1 cellular context compared by ENCODE assay signal in genomic region chr6:96391776-96392175, GRCh38.
TF ChIP-seq lines count a peak whose summit lies in the region.

No MANE protein-coding gene starts in this region.

TF ChIP-seq in IMR-90, 13 proteins besides CTCF, POLR2A, EP300 and RAD21 (continued from another document):
- TF ChIP-seq NFE2L2 (IDR thresholded peaks at IDR 0.05; ENCODE audit: low read depth, low read length) (no peak), MAZ (IDR thresholded peaks at IDR 0.05; ENCODE audit: borderline replicate concordance, low read depth, low read length) (no peak), RFX5 (IDR thresholded peaks at IDR 0.05; ENCODE audit: low read depth, low read length) (no peak), FOS (IDR thresholded peaks at IDR 0.05; ENCODE audit: low read depth, low read length) (no peak), CEBPB (IDR thresholded peaks at IDR 0.05; ENCODE audit: low read depth, low read length) (no peak)
- TF ChIP-seq, protein P1, sequence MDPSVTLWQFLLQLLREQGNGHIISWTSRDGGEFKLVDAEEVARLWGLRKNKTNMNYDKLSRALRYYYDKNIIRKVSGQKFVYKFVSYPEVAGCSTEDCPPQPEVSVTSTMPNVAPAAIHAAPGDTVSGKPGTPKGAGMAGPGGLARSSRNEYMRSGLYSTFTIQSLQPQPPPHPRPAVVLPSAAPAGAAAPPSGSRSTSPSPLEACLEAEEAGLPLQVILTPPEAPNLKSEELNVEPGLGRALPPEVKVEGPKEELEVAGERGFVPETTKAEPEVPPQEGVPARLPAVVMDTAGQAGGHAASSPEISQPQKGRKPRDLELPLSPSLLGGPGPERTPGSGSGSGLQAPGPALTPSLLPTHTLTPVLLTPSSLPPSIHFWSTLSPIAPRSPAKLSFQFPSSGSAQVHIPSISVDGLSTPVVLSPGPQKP (IDR thresholded peaks at IDR 0.05; ENCODE audit: borderline replicate concordance, low read depth, low read length) = no peak
